In genomic region chr4:41613782-41614181, GRCh38 we compare ENCODE assay signal across 2 cellular contexts.
TF ChIP-seq lines count a peak whose summit lies in the region.

No MANE protein-coding gene starts in this region.

TF ChIP-seq in SK-N-SH treated with all-trans-retinoic acid at 6 μM for 48 hours, 23 proteins besides CTCF, POLR2A, EP300 and RAD21 (continued from another document):
- no peak for TF ChIP-seq TSHZ2 (CRISPR knock-in tag; IDR thresholded peaks at IDR 0.05)
- TF ChIP-seq ISL1 (CRISPR knock-in tag; IDR thresholded peaks at IDR 0.05): peak; percentile 28; the same call in 1 of the 2 replicates

TF ChIP-seq in SK-N-SH, 30 proteins besides CTCF, POLR2A, EP300 and RAD21 (continued from another document):
- TF ChIP-seq FOXJ3 (CRISPR knock-in tag; IDR thresholded peaks at IDR 0.05): no peak
- no peak for TF ChIP-seq ZBTB33 (IDR thresholded peaks at IDR 0.05; ENCODE audit: borderline replicate concordance, low read depth)
- no peak for TF ChIP-seq POLR2AphosphoS5 (IDR thresholded peaks at IDR 0.05; ENCODE audit: low read depth, low read length)
- no peak for TF ChIP-seq GATA2 (CRISPR knock-in tag; IDR thresholded peaks at IDR 0.05)
- TF ChIP-seq EZH2phosphoT487 (IDR thresholded peaks at IDR 0.05; ENCODE audit: borderline replicate concordance, low read depth): no peak
- TF ChIP-seq REST (IDR thresholded peaks at IDR 0.05; ENCODE audit: low read depth, low read length): no peak
- no peak for TF ChIP-seq JUND (IDR thresholded peaks at IDR 0.05)
- no peak for TF ChIP-seq TAF1 (IDR thresholded peaks at IDR 0.05; ENCODE audit: borderline replicate concordance, low read depth, low read length)
- no peak for TF ChIP-seq YY1 (IDR thresholded peaks at IDR 0.05; ENCODE audit: low read depth)
